In genomic region chr10:84156768-84157167, GRCh38 we compare ENCODE assay signal across 10 cellular contexts. TPM values are rescaled to one million over a fixed set of nuclear protein-coding genes. Genes with fewer than 3 reads are reported as not detected.
DNase-seq lines count a peak whose midpoint lies in the region; ATAC-seq and TF ChIP-seq lines count a peak whose summit lies in the region.
"Had no signal": no experiment of that assay in that cellular context is flagged by ENCODE, and none has a peak within 500 bp of the region (broad histone marks: within the 10 kb centered on the region; RNA-seq: fewer than 3 reads in every experiment).

No MANE protein-coding gene starts in this region.

- 37 to 52% methylated on average over 8 to 10 of the region's 10 CpGs for WGBS in gastroesophageal sphincter (ENCODE audit: low coverage in 1 of 2), 2 donors
- WGBS in urinary bladder: 70% methylated on average over 10 of the region's 10 CpGs

- peak; percentile 21 to 47 for DNase-seq in stimulated activated CD4-positive, alpha-beta T cell treated with anti-CD3 and anti-CD28 coated beads, Interleukin-15, amount 100 ng/mL, for 48 hours (ENCODE audit: low read depth in 2 of 2)
- no peak for DNase-seq in stimulated activated CD4-positive, alpha-beta T cell treated with anti-CD3 and anti-CD28 coated beads, Interleukin-12 subunit alpha, Interleukin-12 subunit beta, amount 100 ng/mL, for 4 hours
- DNase-seq in SIG-M5 (lab: John Stamatoyannopoulos, UW) (peak; percentile 65), NAMALWA (ENCODE audit: low spot score) (no peak), NCI-H1092 treated with DMSO at 0.1 percent for 48 hours (lab: John Stamatoyannopoulos, UW) (no peak)

- no peaks in the 10 kb centered on the region for H3K9me3 ChIP-seq in gastroesophageal sphincter

- H3K27me3 ChIP-seq in gastroesophageal sphincter: no peaks in the 10 kb centered on the region
- H3K27me3 ChIP-seq: neural progenitor cell had no signal

- H3K36me3 ChIP-seq in gastroesophageal sphincter (peaks cover 0 to 39% of the 10 kb centered on the region in 2 donors), urinary bladder (ENCODE audit: insufficient read depth) (no peaks in the 10 kb centered on the region)

- H3K4me3 ChIP-seq in gastroesophageal sphincter (no peak overlapping the region), urinary bladder (ENCODE audit: low read depth, low read length) (no peak overlapping the region)
- H3K4me3 ChIP-seq: neural progenitor cell had no signal

- no peak for TF ChIP-seq CTCF in gastroesophageal sphincter (IDR thresholded peaks at IDR 0.05)

- no peak overlapping the region for H3K27ac ChIP-seq in gastroesophageal sphincter
- H3K27ac ChIP-seq in urinary bladder (ENCODE audit: low read depth): peak overlapping the region; percentile 30
- H3K27ac ChIP-seq: epithelial cell of prostate, neural progenitor cell had no signal

- H3K4me1 ChIP-seq in gastroesophageal sphincter (no peaks in the 10 kb centered on the region), urinary bladder (ENCODE audit: insufficient read depth) (no peaks in the 10 kb centered on the region)
- H3K4me1 ChIP-seq: neural progenitor cell had no signal

- no peak for TF ChIP-seq POLR2A in gastroesophageal sphincter (IDR thresholded peaks at IDR 0.05)

- ATAC-seq in gastroesophageal sphincter (peak; percentile 41), HG03354 (IDR thresholded peaks at IDR 0.05; ENCODE audit: poor library complexity, severe bottlenecking, unreplicated experiment) (no peak)

- no peak for TF ChIP-seq EP300 in gastroesophageal sphincter (IDR thresholded peaks at IDR 0.05)

RNA-seq across cellular contexts. Expression of gene GPR15LG, which starts 16.8 kb away (rescaled TPM):
- total RNA-seq in gastroesophageal sphincter: 10 to 100 TPM in 1 of 4 donors, 1 to 10 TPM in 1, not detected in 2; 1.2 to 10.1 TPM
- 16.6 TPM for total RNA-seq in urinary bladder
- polyA plus RNA-seq in urinary bladder: 18.6 TPM

RNA-seq across cellular contexts. Expression of gene GHITM, which starts 17.5 kb away (rescaled TPM):
- 100 to 1,000 TPM; 134 to 230 (median 190) TPM for total RNA-seq in gastroesophageal sphincter
- 108 TPM for total RNA-seq in urinary bladder
- 172 TPM for polyA plus RNA-seq in urinary bladder

RNA-seq across cellular contexts. Expression of gene CDHR1, which starts 37.6 kb away (rescaled TPM):
- under 1 TPM in 2 of 4 donors, not detected in 2; 0.10 to 0.67 TPM for total RNA-seq in gastroesophageal sphincter
- 0.32 TPM for total RNA-seq in urinary bladder
- 0.08 TPM for polyA plus RNA-seq in urinary bladder

Comparison
In these comparisons a context has a peak if more than half of its experiments do, and no peak if none do; other contexts are left out.
1. DNase-seq: peak in stimulated activated CD4-positive, alpha-beta T cell treated with anti-CD3 and anti-CD28 coated beads, Interleukin-15, amount 100 ng/mL, for 48 hours (2 of 2) and SIG-M5 (single experiment); none in stimulated activated CD4-positive, alpha-beta T cell treated with anti-CD3 and anti-CD28 coated beads, Interleukin-12 subunit alpha, Interleukin-12 subunit beta, amount 100 ng/mL, for 4 hours (single experiment), NAMALWA (single experiment) and NCI-H1092 treated with DMSO at 0.1 percent for 48 hours (single experiment).